ENCODE assay signal across 18 cellular contexts in the genomic region with DNA sequence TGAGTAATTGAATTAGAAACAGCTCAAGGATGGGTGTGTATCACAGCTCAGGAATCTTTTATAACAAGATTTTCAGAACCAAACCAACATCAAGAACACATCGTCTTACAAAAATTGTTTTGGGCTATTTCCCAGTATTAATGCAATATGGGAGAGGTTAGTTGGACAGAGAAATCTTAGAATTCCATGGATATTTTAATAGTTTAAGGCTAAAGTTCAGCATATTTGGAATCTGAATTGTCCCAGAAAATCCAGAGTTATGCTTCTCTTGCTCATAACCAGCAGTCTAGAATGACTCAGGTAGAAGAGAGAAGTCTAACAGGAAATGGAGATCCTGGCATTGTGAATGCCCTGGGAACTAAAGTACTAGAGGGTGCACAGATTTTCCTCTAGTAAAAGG.
DNase-seq lines count a peak whose midpoint lies in the region; ATAC-seq and TF ChIP-seq lines count a peak whose summit lies in the region.
"Had no signal": no experiment of that assay in that cellular context is flagged by ENCODE, and none has a peak within 500 bp of the region (broad histone marks: within the 10 kb centered on the region; RNA-seq: fewer than 3 reads in every experiment).

No MANE protein-coding gene starts in this region.

- H3K9me2 ChIP-seq in GM23248 (ENCODE audit: insufficient read depth), result no peaks in the 10 kb centered on the region

- H3K9me3 ChIP-seq in GM23248 (ENCODE audit: low read depth) (no peaks in the 10 kb centered on the region), muscle layer of colon (ENCODE audit: low read length) (no peaks in the 10 kb centered on the region)
- H3K9me3 ChIP-seq: left lung had no signal

- in situ Hi-C loops in GM23248 (cut with MboI), result no loop called here

- H3K36me3 ChIP-seq in GM23248 (ENCODE audit: low read depth), result no peaks in the 10 kb centered on the region
- no peaks in the 10 kb centered on the region for H3K36me3 ChIP-seq in muscle layer of colon (ENCODE audit: insufficient read depth, low read length)
- H3K36me3 ChIP-seq: left lung, neural progenitor cell had no signal

- DNase-seq in AG04449 (ENCODE audit: low read depth, low spot score) (peak; percentile 76), GM23248 (peak; percentile 88), cardiac fibroblast (ENCODE audit: low read depth in 2 of 2) (peak; percentile 42 to 80), UCSD-AML1 (lab: John Stamatoyannopoulos, UW; ENCODE audit: unreplicated experiment) (no peak), cerebellar cortex (ENCODE audit: low spot score) (no peak)
- DNase-seq in natural killer cell treated with Interleukin-12 subunit alpha and Interleukin-12 subunit beta and Interleukin-15 and Interleukin-18, amount 100 ng/mL, for 72 hours (ENCODE audit: low spot score), result no peak
- DNase-seq: activated B cell treated with CpG ODN at 0.5 μM for 24 hours; left lung; NCI-H524 treated with DMSO at 0.1 percent for 48 hours; stimulated activated naive CD8-positive, alpha-beta T cell treated with anti-CD3 and anti-CD28 coated beads, Interleukin-15, amount 100 ng/mL, for 72 hours; T-helper 1 cell had no signal

- POLR2A ChIA-PET in AG04449 (lab: Yijun Ruan, JAX), result interaction anchor here (0.6 to 1.2 kb wide), 4 partner anchors 8 to 75 kb away, joined by 3 to 4 read pairs (median 4); partner anchors contain the start of gene ADM

- peaks cover 8 to 9% of the 10 kb centered on the region in 2 donors for H3K27me3 Mint-ChIP-seq in natural killer cell treated with Interleukin-12 subunit alpha and Interleukin-12 subunit beta and Interleukin-15 and Interleukin-18, amount 100 ng/mL, for 72 hours

- H3K79me2 ChIP-seq in GM23248 (ENCODE audit: insufficient read depth), result no peaks in the 10 kb centered on the region

- no peak overlapping the region for H3K4me3 Mint-ChIP-seq in natural killer cell treated with Interleukin-12 subunit alpha and Interleukin-12 subunit beta and Interleukin-15 and Interleukin-18, amount 100 ng/mL, for 72 hours
- H3K4me3 Mint-ChIP-seq: activated B cell treated with CpG ODN at 0.5 μM for 24 hours; activated naive CD4-positive, alpha-beta T cell treated with anti-CD3 and anti-CD28 coated beads for 36 hours; B cell; neural progenitor cell; stimulated activated naive CD8-positive, alpha-beta T cell treated with anti-CD3 and anti-CD28 coated beads, Interleukin-15, amount 100 ng/mL, for 72 hours had no signal

- H3K9ac ChIP-seq in GM23248, result peak overlapping the region; percentile 56; the same call in 1 of the 2 replicates
- no peak overlapping the region for H3K9ac ChIP-seq in muscle layer of colon (ENCODE audit: low read length)
- H3K9ac ChIP-seq: neural progenitor cell had no signal

- H3K27ac ChIP-seq in GM23248, result peak overlapping the region; percentile 88
- H3K27ac ChIP-seq in muscle layer of colon (ENCODE audit: low read depth, low read length), result peak overlapping the region; percentile 27
- H3K27ac ChIP-seq: HL-60, left lung, neural progenitor cell had no signal

- H3K4me1 Mint-ChIP-seq in natural killer cell treated with Interleukin-12 subunit alpha and Interleukin-12 subunit beta and Interleukin-15 and Interleukin-18, amount 100 ng/mL, for 72 hours (ENCODE audit: low read depth in 2 of 2), result no peaks in the 10 kb centered on the region
- H3K4me1 Mint-ChIP-seq: activated B cell treated with CpG ODN at 0.5 μM for 24 hours; B cell; stimulated activated naive CD8-positive, alpha-beta T cell treated with anti-CD3 and anti-CD28 coated beads, Interleukin-15, amount 100 ng/mL, for 72 hours had no signal

- ATAC-seq in HG03097 (IDR thresholded peaks at IDR 0.05; ENCODE audit: low FRiP score, unreplicated experiment), result no peak
- ATAC-seq in natural killer cell treated with Interleukin-12 subunit alpha and Interleukin-12 subunit beta and Interleukin-15 and Interleukin-18, amount 100 ng/mL, for 72 hours, result no peak
- ATAC-seq: Panc1; stimulated activated naive CD8-positive, alpha-beta T cell treated with anti-CD3 and anti-CD28 coated beads, Interleukin-15, amount 100 ng/mL, for 72 hours had no signal

- no peak overlapping the region for H2AFZ ChIP-seq in GM23248
- H2AFZ ChIP-seq: neural progenitor cell had no signal

- H3F3A ChIP-seq in GM23248 (ENCODE audit: insufficient read depth), result peaks cover 62% of the 10 kb centered on the region

- CTCF ChIA-PET in AG04449 (lab: Yijun Ruan, JAX), result interaction anchor here (0.6 to 9.0 kb wide), 7 partner anchors 12 to 1617 kb away, joined by 3 to 76 read pairs (median 3); no protein-coding TSS in a partner anchor

- no peaks in the 10 kb centered on the region for H4K20me1 ChIP-seq in GM23248 (ENCODE audit: insufficient read depth)

- H3K4me3 ChIP-seq in AG04449 (ENCODE audit: low read depth, low read length) (no peak overlapping the region), GM23248 (no peak overlapping the region), cardiac fibroblast (replicated peaks in 1 of 2; ENCODE audit: low read depth in 2 of 2, low read length in 2 of 2) (no peak overlapping the region), muscle layer of colon (ENCODE audit: low read depth in 1 of 2, low read length in 2 of 2) (no peak overlapping the region)
- H3K4me3 ChIP-seq: left lung, neural progenitor cell had no signal

- no peaks in the 10 kb centered on the region for H3K27me3 ChIP-seq in GM23248 (replicated peaks; ENCODE audit: insufficient read depth)
- H3K27me3 ChIP-seq in muscle layer of colon (ENCODE audit: control insufficient read depth in 1 of 2, insufficient read depth in 2 of 2, low read length in 2 of 2), result no peaks in the 10 kb centered on the region
- H3K27me3 ChIP-seq: left lung, neural progenitor cell had no signal

- 0 to 3% methylated on average over 1 of the region's 1 CpG for WGBS in GM23248 (ENCODE audit: low coverage in 1 of 2, low lambda C conversion rate in 2 of 2, missing lambda C conversion rate in 2 of 2), 2 experiments

- H3K27ac Mint-ChIP-seq in natural killer cell treated with Interleukin-12 subunit alpha and Interleukin-12 subunit beta and Interleukin-15 and Interleukin-18, amount 100 ng/mL, for 72 hours, result no peak overlapping the region
- H3K27ac Mint-ChIP-seq: activated B cell treated with CpG ODN at 0.5 μM for 24 hours; activated naive CD4-positive, alpha-beta T cell treated with anti-CD3 and anti-CD28 coated beads for 36 hours; B cell; neural progenitor cell; stimulated activated naive CD8-positive, alpha-beta T cell treated with anti-CD3 and anti-CD28 coated beads, Interleukin-15, amount 100 ng/mL, for 72 hours had no signal

- no peak for TF ChIP-seq CTCF in AG04449 (IDR thresholded peaks at IDR 0.05; ENCODE audit: insufficient read depth, low read length, missing control alignments)
- TF ChIP-seq CTCF in cardiac fibroblast (IDR thresholded peaks at IDR 0.05; ENCODE audit: low read depth, low read length), result no peak

- no peaks in the 10 kb centered on the region for H3K36me3 Mint-ChIP-seq in natural killer cell treated with Interleukin-12 subunit alpha and Interleukin-12 subunit beta and Interleukin-15 and Interleukin-18, amount 100 ng/mL, for 72 hours
- H3K36me3 Mint-ChIP-seq: neural progenitor cell had no signal

- no peaks in the 10 kb centered on the region for H3K9me3 Mint-ChIP-seq in natural killer cell treated with Interleukin-12 subunit alpha and Interleukin-12 subunit beta and Interleukin-15 and Interleukin-18, amount 100 ng/mL, for 72 hours
- H3K9me3 Mint-ChIP-seq: activated naive CD4-positive, alpha-beta T cell treated with anti-CD3 and anti-CD28 coated beads for 36 hours; neural progenitor cell; stimulated activated naive CD8-positive, alpha-beta T cell treated with anti-CD3 and anti-CD28 coated beads, Interleukin-15, amount 100 ng/mL, for 72 hours had no signal

- H3K4me1 ChIP-seq in GM23248 (ENCODE audit: insufficient read depth), result peaks cover 72% of the 10 kb centered on the region
- peaks cover 24% of the 10 kb centered on the region for H3K4me1 ChIP-seq in muscle layer of colon (ENCODE audit: insufficient read depth, low read length)
- H3K4me1 ChIP-seq: neural progenitor cell had no signal

- H3K4me2 ChIP-seq in GM23248 (ENCODE audit: unreplicated experiment), result peak overlapping the region; percentile 43
- H3K4me2 ChIP-seq: neural progenitor cell had no signal

Comparison
In these comparisons a context has a peak if more than half of its experiments do, and no peak if none do; other contexts are left out.
1. DNase-seq: peak in AG04449 (single experiment), GM23248 (single experiment) and cardiac fibroblast (2 of 2); none in UCSD-AML1 (single experiment), cerebellar cortex (single experiment) and natural killer cell treated with Interleukin-12 subunit alpha and Interleukin-12 subunit beta and Interleukin-15 and Interleukin-18, amount 100 ng/mL, for 72 hours (single experiment).